Comparison of ENCODE assay signal across 8 cellular contexts in the genomic region with DNA sequence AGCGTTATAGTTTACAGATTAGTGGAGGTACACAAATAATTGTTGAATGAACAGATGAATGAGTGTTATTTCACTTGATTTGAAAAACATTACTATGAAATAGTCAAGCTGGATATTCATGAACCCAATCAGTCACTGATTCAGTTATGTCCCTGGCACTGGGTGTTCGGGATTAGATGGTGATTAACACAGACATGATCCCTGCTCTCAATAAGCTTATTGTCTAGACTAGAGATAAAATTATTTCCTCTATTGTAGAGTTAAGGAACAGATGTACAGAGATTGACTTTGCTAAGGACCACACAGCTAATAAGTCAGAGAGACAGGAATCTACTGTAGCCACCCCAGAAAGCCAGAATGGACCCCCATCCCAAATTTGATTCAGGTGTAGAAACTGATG. TPM values are rescaled to one million over a fixed set of nuclear protein-coding genes. Genes with fewer than 3 reads are reported as not detected.
DNase-seq lines count a peak whose midpoint lies in the region; ATAC-seq and TF ChIP-seq lines count a peak whose summit lies in the region.

No MANE protein-coding gene starts in this region.

- no peaks in the 10 kb centered on the region for H3K36me3 Mint-ChIP-seq in brain
- no peaks in the 10 kb centered on the region for H3K36me3 Mint-ChIP-seq in memory B cell

- H3K4me1 ChIP-seq in HUES48 (ENCODE audit: control insufficient read depth, insufficient read depth, low read length) = no peaks in the 10 kb centered on the region

- H3K9me3 Mint-ChIP-seq in brain = no peaks in the 10 kb centered on the region
- H3K9me3 Mint-ChIP-seq in memory B cell = no peaks in the 10 kb centered on the region

- H3K4me3 ChIP-seq in AG04450 (ENCODE audit: low read depth, low read length) (peak overlapping the region; percentile 77; the same call in 1 of the 2 replicates), HUES48 (ENCODE audit: low read depth, low read length) (peak overlapping the region; percentile 72)

- H3K9me3 ChIP-seq in AG04450 (ENCODE audit: control insufficient read depth, insufficient read depth, low read length) (no peaks in the 10 kb centered on the region), HUES48 (ENCODE audit: control insufficient read depth, insufficient read depth, low read length) (no peaks in the 10 kb centered on the region)

- ATAC-seq in memory B cell (ENCODE audit: low read depth) (no peak), HG03571 (IDR thresholded peaks at IDR 0.05; ENCODE audit: unreplicated experiment) (no peak)

- TF ChIP-seq CTCF in AG04450 (IDR thresholded peaks at IDR 0.05; ENCODE audit: low read depth, low read length) (no peak), brain (conservative IDR thresholded peaks at IDR 0.05) (no peak)

- H3K27ac ChIP-seq in AG04450 (ENCODE audit: low read depth, low read length) (no peak overlapping the region), HUES48 (ENCODE audit: low read depth, low read length) (no peak overlapping the region)

- CTCF ChIA-PET in AG04450 (lab: Charles Lee) = interaction anchor here (1.1 to 4.9 kb wide), 6 partner anchors 14 to 985 kb away, joined by 3 to 34 read pairs (median 4); no protein-coding TSS in a partner anchor

- no peaks in the 10 kb centered on the region for H3K27me3 ChIP-seq in AG04450 (ENCODE audit: control insufficient read depth, insufficient read depth, low read length)
- peaks cover 4% of the 10 kb centered on the region for H3K27me3 ChIP-seq in HUES48 (ENCODE audit: control insufficient read depth, insufficient read depth, low read length)

- no peaks in the 10 kb centered on the region for H3K36me3 ChIP-seq in HUES48 (ENCODE audit: control insufficient read depth, insufficient read depth, low read length)

- H3K4me3 Mint-ChIP-seq in brain (peak overlapping the region; percentile 86 to 91 (median 89)), memory B cell (peak overlapping the region; percentile 88)

- DNase-seq in AG04450 (ENCODE audit: low read depth, low spot score) (no peak), memory B cell (ENCODE audit: low spot score in 2 of 2) (no peak), NCI-H1930 (lab: John Stamatoyannopoulos, UW) (no peak), kidney glomerular epithelial cell (lab: John Stamatoyannopoulos, UW) (no peak), cerebellum (ENCODE audit: low spot score) (no peak)

- H3K9ac ChIP-seq in HUES48 (ENCODE audit: low read depth, low read length) = no peak overlapping the region

- POLR2A ChIA-PET in AG04450 (lab: Yijun Ruan, JAX) = no interaction called here

- H3K4me1 Mint-ChIP-seq in brain (peaks cover 11% of the 10 kb centered on the region), memory B cell (peaks cover 18% of the 10 kb centered on the region)

- peaks cover 8% of the 10 kb centered on the region for H3K27me3 Mint-ChIP-seq in brain
- H3K27me3 Mint-ChIP-seq in memory B cell = no peaks in the 10 kb centered on the region

- peak overlapping the region in 4 of 5 experiments; percentile 37 to 79 (median 50) for H3K27ac Mint-ChIP-seq in brain
- peak overlapping the region; percentile 83 for H3K27ac Mint-ChIP-seq in memory B cell

RNA-seq across cellular contexts. Expression of a gene that starts 1.0 kb away (rescaled TPM):
- polyA plus RNA-seq in AG04450 (2011; rRNA removed) (3.0 and 4.2 TPM in 2 replicates), brain (ENCODE audit: insufficient read depth, low read depth, low replicate concordance) (3.0 TPM)
- 3.6 and 6.7 TPM in 2 replicates for polyA minus RNA-seq in AG04450 (2011; rRNA and poly(A)+ RNA removed)
- total RNA-seq in cerebellum = 11.6 TPM
